40 cellular contexts compared by ENCODE assay signal in genomic region chr14:47060050-47060449, GRCh38.
"Had no signal": no experiment of that assay in that cellular context is flagged by ENCODE, and none has a peak within 500 bp of the region (broad histone marks: within the 10 kb centered on the region; RNA-seq: fewer than 3 reads in every experiment).

No MANE protein-coding gene starts in this region.

- H3K27ac ChIP-seq: adrenal gland, ascending aorta, body of pancreas, brain microvascular endothelial cell, breast epithelium, cardiac muscle cell had no signal

- H3K9me3 Mint-ChIP-seq: activated naive CD4-positive, alpha-beta T cell treated with anti-CD3 and anti-CD28 coated beads, Interleukin-2, amount 10 ng/mL, durations not matched to agents 7 days and 5 days; activated T-helper 1 cell treated with anti-CD3 and anti-CD28 coated beads, Interleukin-12 subunit alpha, Interleukin-12 subunit beta, Interleukin-2, Interleukin-4 antibody, amounts not matched to agents 30 ng/mL and 10 ng/mL and 1 ng/mL, durations not matched to agents 14 hours and 24 hours and 36 hours had no signal

- DNase-seq: activated effector memory CD4-positive, alpha-beta T cell treated with anti-CD3 and anti-CD28 coated beads, Interleukin-2, amount 50 U/mL, for 16 hours; activated effector memory CD4-positive, alpha-beta T cell treated with Interleukin-2 at 50 U/mL for 16 hours; activated gamma-delta T cell; activated gamma-delta T cell treated with Interleukin-2 at 50 U/mL for 16 hours; activated naive CD4-positive, alpha-beta T cell; activated naive CD4-positive, alpha-beta T cell treated with anti-CD3 and anti-CD28 coated beads for 36 hours; activated naive CD4-positive, alpha-beta T cell treated with anti-CD3 and anti-CD28 coated beads, Interleukin-2, amount 10 ng/mL, durations not matched to agents 7 days and 5 days; activated naive CD4-positive, alpha-beta T cell treated with anti-CD3 and anti-CD28 coated beads, Interleukin-2, amount 50 U/mL, for 16 hours; activated naive CD4-positive, alpha-beta T cell treated with Interleukin-2 at 50 U/mL for 16 hours; activated naive CD8-positive, alpha-beta T cell treated with anti-CD3 and anti-CD28 coated beads for 36 hours; activated naive CD8-positive, alpha-beta T cell treated with anti-CD3 and anti-CD28 coated beads, Interleukin-2, amount 10 ng/mL, durations not matched to agents 7 days and 5 days; activated naive CD8-positive, alpha-beta T cell treated with anti-CD3 and anti-CD28 coated beads, Interleukin-2, amount 50 U/mL, for 24 hours; activated T-cell treated with anti-CD3 and anti-CD28 coated beads, Interleukin-2, amount 50 U/mL, for 1 hour; activated T-cell treated with anti-CD3 and anti-CD28 coated beads, Interleukin-2, amount 50 U/mL, for 24 hours; activated T-cell treated with anti-CD3 and anti-CD28 coated beads, Interleukin-2, amount 50 U/mL, for 4 hours; activated T-cell treated with anti-CD3 and anti-CD28 coated beads, Interleukin-2, amount 50 U/mL, for 48 hours; activated T-cell treated with anti-CD3 and anti-CD28 coated beads, Interleukin-2, amount 50 U/mL, for 72 hours; adrenal gland; amniotic stem cell; amygdala; anterior cingulate cortex; aorta; body of pancreas; brain microvascular endothelial cell; caudate nucleus; central memory CD4-positive, alpha-beta T cell; cerebellar nuclear complex had no signal

- H3K27me3 ChIP-seq: adrenal gland, ascending aorta, body of pancreas, brain microvascular endothelial cell, breast epithelium, cardiac muscle cell had no signal

- ATAC-seq: activated naive CD4-positive, alpha-beta T cell treated with anti-CD3 and anti-CD28 coated beads, Interleukin-2, amount 50 U/mL, for 72 hours; activated naive CD8-positive, alpha-beta T cell treated with anti-CD3 and anti-CD28 coated beads, Interleukin-2, amount 50 U/mL, for 24 hours; activated T-cell treated with anti-CD3 and anti-CD28 coated beads, Interleukin-2, amount 50 U/mL, for 4 hours; activated T-cell treated with anti-CD3 and anti-CD28 coated beads, Interleukin-2, amount 50 U/mL, for 72 hours; activated T-helper 17 cell treated with anti-CD3 and anti-CD28 coated beads, Interleukin-2, amount 50 U/mL, for 72 hours; body of pancreas had no signal

- H3K9me3 ChIP-seq: adrenal gland, ascending aorta, body of pancreas, breast epithelium had no signal

- FAIRE-seq: astrocyte, bronchial epithelial cell had no signal

- H3K4me1 Mint-ChIP-seq: activated naive CD4-positive, alpha-beta T cell treated with anti-CD3 and anti-CD28 coated beads, Interleukin-2, amount 10 ng/mL, durations not matched to agents 7 days and 5 days; activated naive CD4-positive, alpha-beta T cell treated with anti-CD3 and anti-CD28 coated beads, Interleukin-2, amount 50 U/mL, for 24 hours; activated naive CD8-positive, alpha-beta T cell treated with anti-CD3 and anti-CD28 coated beads for 36 hours; activated naive CD8-positive, alpha-beta T cell treated with anti-CD3 and anti-CD28 coated beads, Interleukin-2, amount 10 ng/mL, durations not matched to agents 7 days and 5 days; activated naive CD8-positive, alpha-beta T cell treated with anti-CD3 and anti-CD28 coated beads, Interleukin-2, amount 50 U/mL, for 24 hours; activated T-helper 17 cell treated with anti-CD3 and anti-CD28 coated beads, Interleukin-2, amount 50 U/mL, for 72 hours; central memory CD8-positive, alpha-beta T cell had no signal

- H3K4me3 Mint-ChIP-seq: activated naive CD4-positive, alpha-beta T cell treated with anti-CD3 and anti-CD28 coated beads for 36 hours; activated naive CD4-positive, alpha-beta T cell treated with anti-CD3 and anti-CD28 coated beads, Interleukin-2, amount 10 ng/mL, durations not matched to agents 7 days and 5 days; activated naive CD4-positive, alpha-beta T cell treated with anti-CD3 and anti-CD28 coated beads, Interleukin-2, amount 50 U/mL, for 24 hours; activated naive CD8-positive, alpha-beta T cell; activated naive CD8-positive, alpha-beta T cell treated with anti-CD3 and anti-CD28 coated beads for 36 hours; activated naive CD8-positive, alpha-beta T cell treated with anti-CD3 and anti-CD28 coated beads, Interleukin-2, amount 10 ng/mL, durations not matched to agents 7 days and 5 days; activated naive CD8-positive, alpha-beta T cell treated with anti-CD3 and anti-CD28 coated beads, Interleukin-2, amount 50 U/mL, for 24 hours; activated T-cell treated with anti-CD3 and anti-CD28 coated beads, Interleukin-2, amount 50 U/mL, for 24 hours; activated T-cell treated with anti-CD3 and anti-CD28 coated beads, Interleukin-2, amount 50 U/mL, for 4 hours; activated T-cell treated with anti-CD3 and anti-CD28 coated beads, Interleukin-2, amount 50 U/mL, for 72 hours; activated T-helper 1 cell treated with anti-CD3 and anti-CD28 coated beads, Interleukin-12 subunit alpha, Interleukin-12 subunit beta, Interleukin-2, Interleukin-4 antibody, amounts not matched to agents 30 ng/mL and 10 ng/mL and 1 ng/mL, durations not matched to agents 14 hours and 24 hours and 36 hours; activated T-helper 17 cell treated with anti-CD3 and anti-CD28 coated beads, Interleukin-2, amount 50 U/mL, for 72 hours; brain; central memory CD8-positive, alpha-beta T cell had no signal

- H3K36me3 Mint-ChIP-seq: activated naive CD4-positive, alpha-beta T cell treated with anti-CD3 and anti-CD28 coated beads, Interleukin-2, amount 10 ng/mL, durations not matched to agents 7 days and 5 days; activated naive CD4-positive, alpha-beta T cell treated with anti-CD3 and anti-CD28 coated beads, Interleukin-2, amount 50 U/mL, for 24 hours; activated naive CD4-positive, alpha-beta T cell treated with anti-CD3 and anti-CD28 coated beads, Interleukin-2, amount 50 U/mL, for 72 hours; activated naive CD8-positive, alpha-beta T cell; activated naive CD8-positive, alpha-beta T cell treated with anti-CD3 and anti-CD28 coated beads for 36 hours; activated naive CD8-positive, alpha-beta T cell treated with anti-CD3 and anti-CD28 coated beads, Interleukin-2, amount 10 ng/mL, durations not matched to agents 7 days and 5 days; brain had no signal

- H3K27me3 Mint-ChIP-seq: activated naive CD4-positive, alpha-beta T cell treated with anti-CD3 and anti-CD28 coated beads, Interleukin-2, amount 10 ng/mL, durations not matched to agents 7 days and 5 days; activated naive CD4-positive, alpha-beta T cell treated with anti-CD3 and anti-CD28 coated beads, Interleukin-2, amount 50 U/mL, for 24 hours; activated naive CD8-positive, alpha-beta T cell; activated naive CD8-positive, alpha-beta T cell treated with anti-CD3 and anti-CD28 coated beads for 36 hours; activated naive CD8-positive, alpha-beta T cell treated with anti-CD3 and anti-CD28 coated beads, Interleukin-2, amount 10 ng/mL, durations not matched to agents 7 days and 5 days; activated naive CD8-positive, alpha-beta T cell treated with anti-CD3 and anti-CD28 coated beads, Interleukin-2, amount 50 U/mL, for 24 hours; activated T-cell treated with anti-CD3 and anti-CD28 coated beads, Interleukin-2, amount 50 U/mL, for 24 hours; activated T-helper 17 cell treated with anti-CD3 and anti-CD28 coated beads, Interleukin-2, amount 50 U/mL, for 72 hours; central memory CD8-positive, alpha-beta T cell had no signal

- H3K27ac Mint-ChIP-seq: activated naive CD4-positive, alpha-beta T cell treated with anti-CD3 and anti-CD28 coated beads for 36 hours; activated naive CD4-positive, alpha-beta T cell treated with anti-CD3 and anti-CD28 coated beads, Interleukin-2, amount 10 ng/mL, durations not matched to agents 7 days and 5 days; activated naive CD4-positive, alpha-beta T cell treated with anti-CD3 and anti-CD28 coated beads, Interleukin-2, amount 50 U/mL, for 24 hours; activated naive CD4-positive, alpha-beta T cell treated with anti-CD3 and anti-CD28 coated beads, Interleukin-2, amount 50 U/mL, for 72 hours; activated naive CD8-positive, alpha-beta T cell; activated naive CD8-positive, alpha-beta T cell treated with anti-CD3 and anti-CD28 coated beads for 36 hours; activated naive CD8-positive, alpha-beta T cell treated with anti-CD3 and anti-CD28 coated beads, Interleukin-2, amount 10 ng/mL, durations not matched to agents 7 days and 5 days; activated naive CD8-positive, alpha-beta T cell treated with anti-CD3 and anti-CD28 coated beads, Interleukin-2, amount 50 U/mL, for 24 hours; activated T-cell treated with anti-CD3 and anti-CD28 coated beads, Interleukin-2, amount 50 U/mL, for 24 hours; activated T-cell treated with anti-CD3 and anti-CD28 coated beads, Interleukin-2, amount 50 U/mL, for 72 hours; activated T-helper 1 cell treated with anti-CD3 and anti-CD28 coated beads, Interleukin-12 subunit alpha, Interleukin-12 subunit beta, Interleukin-2, Interleukin-4 antibody, amounts not matched to agents 30 ng/mL and 10 ng/mL and 1 ng/mL, durations not matched to agents 14 hours and 24 hours and 36 hours; activated T-helper 17 cell treated with anti-CD3 and anti-CD28 coated beads, Interleukin-2, amount 50 U/mL, for 72 hours; activated T-helper 2 cell treated with anti-CD3 and anti-CD28 coated beads, Interferon-gamma antibody, Interleukin-2, Interleukin-4, amounts not matched to agents 10 μg/mL and 5 μg/mL and 100 μg/mL, durations not matched to agents 14 hours and 24 hours and 36 hours; brain had no signal

- H3K4me1 ChIP-seq: adrenal gland, ascending aorta, body of pancreas, breast epithelium had no signal

- H3K4me3 ChIP-seq: adrenal gland, ascending aorta, body of pancreas, breast epithelium, cardiac muscle cell had no signal

- H3K36me3 ChIP-seq: adrenal gland, ascending aorta, brain microvascular endothelial cell, breast epithelium, cardiac muscle cell had no signal
